In the genomic region with DNA sequence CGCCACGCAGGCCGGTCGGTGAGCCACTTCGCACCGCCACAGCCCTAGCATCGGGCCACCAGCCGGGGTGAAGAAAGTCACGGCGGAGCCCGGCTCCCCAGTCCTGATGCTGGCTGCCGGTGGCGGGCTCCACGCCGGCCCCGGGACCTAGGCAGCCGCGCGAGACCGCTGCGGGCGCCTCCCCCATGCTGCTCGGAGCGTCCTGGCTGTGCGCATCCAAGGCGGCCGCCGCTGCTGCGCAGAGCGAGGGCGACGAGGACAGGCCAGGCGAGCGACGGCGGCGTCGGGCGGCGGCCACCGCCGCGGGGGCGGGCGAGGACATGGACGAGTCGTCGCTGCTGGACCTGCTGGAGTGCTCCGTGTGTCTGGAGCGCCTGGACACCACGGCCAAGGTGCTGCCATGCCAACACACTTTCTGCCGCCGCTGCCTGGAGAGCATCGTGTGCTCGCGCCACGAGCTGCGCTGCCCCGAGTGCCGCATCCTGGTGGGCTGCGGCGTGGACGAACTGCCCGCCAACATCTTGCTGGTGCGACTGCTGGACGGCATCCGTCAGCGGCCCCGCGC, we compare ENCODE assay signal across 8 cellular contexts. TPM values are rescaled to one million over a fixed set of nuclear protein-coding genes. Genes with fewer than 3 reads are reported as not detected.
DNase-seq lines count a peak whose midpoint lies in the region; ATAC-seq and TF ChIP-seq lines count a peak whose summit lies in the region.

No MANE protein-coding gene starts in this region.

- no peaks in the 10 kb centered on the region for H3K9me3 ChIP-seq in skeletal muscle satellite cell (replicated peaks; ENCODE audit: low read length)

- in situ Hi-C loops in KBM-7 (cut with MboI; ENCODE audit: low pct_unique_long_range_greater_than_20kb, low sequenced_read_pairs): loop anchor here (25.0 kb wide), 1 partner anchor 383 kb away; no protein-coding TSS in a partner anchor

- peak overlapping the region; percentile 30 for H3K4me3 ChIP-seq in iPS-11a (ENCODE audit: low read depth, low read length)
- H3K4me3 ChIP-seq in skeletal muscle satellite cell (ENCODE audit: low read length): peak overlapping the region; percentile 86

- peaks cover 45% of the 10 kb centered on the region for H3K4me1 ChIP-seq in skeletal muscle satellite cell (ENCODE audit: control insufficient read depth, insufficient read depth, low read length)

- peak; percentile 14 for ATAC-seq in GM18505 (IDR thresholded peaks at IDR 0.05; ENCODE audit: unreplicated experiment)
- ATAC-seq in activated naive CD8-positive, alpha-beta T cell treated with anti-CD3 and anti-CD28 coated beads, Interleukin-2, amount 50 U/mL, for 24 hours: peak; percentile 47
- no peak for ATAC-seq in HG03095 (IDR thresholded peaks at IDR 0.05; ENCODE audit: unreplicated experiment)
- ATAC-seq in HG03045 (IDR thresholded peaks at IDR 0.05; ENCODE audit: unreplicated experiment): no peak

- TF ChIP-seq POLR2A in GM18505 (IDR thresholded peaks at IDR 0.05; ENCODE audit: borderline replicate concordance, extremely low read depth, insufficient read depth, insufficient read length): no peak

- no peaks in the 10 kb centered on the region for H3K36me3 ChIP-seq in skeletal muscle satellite cell (ENCODE audit: insufficient read depth, low read length)

- no peak overlapping the region for H3K27ac Mint-ChIP-seq in activated naive CD8-positive, alpha-beta T cell treated with anti-CD3 and anti-CD28 coated beads, Interleukin-2, amount 50 U/mL, for 24 hours

- H3K9ac ChIP-seq in skeletal muscle satellite cell (ENCODE audit: low read depth, low read length): peak overlapping the region; percentile 91

- no peaks in the 10 kb centered on the region for H3K9me3 Mint-ChIP-seq in activated naive CD8-positive, alpha-beta T cell treated with anti-CD3 and anti-CD28 coated beads, Interleukin-2, amount 50 U/mL, for 24 hours

- peak overlapping the region; percentile 50 for H3K4me3 Mint-ChIP-seq in activated naive CD8-positive, alpha-beta T cell treated with anti-CD3 and anti-CD28 coated beads, Interleukin-2, amount 50 U/mL, for 24 hours

- H3K4me2 ChIP-seq in skeletal muscle satellite cell (ENCODE audit: low read length): peak overlapping the region; percentile 96

- H3K27me3 Mint-ChIP-seq in activated naive CD8-positive, alpha-beta T cell treated with anti-CD3 and anti-CD28 coated beads, Interleukin-2, amount 50 U/mL, for 24 hours: peaks cover 13% of the 10 kb centered on the region

- peaks cover 42% of the 10 kb centered on the region for H3K4me1 Mint-ChIP-seq in activated naive CD8-positive, alpha-beta T cell treated with anti-CD3 and anti-CD28 coated beads, Interleukin-2, amount 50 U/mL, for 24 hours

- no peaks in the 10 kb centered on the region for H3K27me3 ChIP-seq in skeletal muscle satellite cell (ENCODE audit: control insufficient read depth, insufficient read depth, low read length)

- no peaks in the 10 kb centered on the region for H3K36me3 Mint-ChIP-seq in activated naive CD8-positive, alpha-beta T cell treated with anti-CD3 and anti-CD28 coated beads, Interleukin-2, amount 50 U/mL, for 24 hours (ENCODE audit: low read depth)

- DNase-seq in KBM-7 (peak; percentile 9), NCI-H1930 (lab: John Stamatoyannopoulos, UW) (no peak)
- peak; percentile 42 for DNase-seq in activated naive CD8-positive, alpha-beta T cell treated with anti-CD3 and anti-CD28 coated beads, Interleukin-2, amount 50 U/mL, for 24 hours

RNA-seq across cellular contexts. Expression of gene SH3RF3, which starts 0.4 kb away (rescaled TPM):
- total RNA-seq in skeletal muscle satellite cell (2012; rRNA removed): 4.6 and 6.3 TPM in 2 replicates

Comparison
In these comparisons a context has a peak if more than half of its experiments do, and no peak if none do; other contexts are left out.
1. ATAC-seq: peak in GM18505 (single experiment) and activated naive CD8-positive, alpha-beta T cell treated with anti-CD3 and anti-CD28 coated beads, Interleukin-2, amount 50 U/mL, for 24 hours (single experiment); none in HG03095 (single experiment) and HG03045 (single experiment).
2. DNase-seq: peak in KBM-7 (single experiment) and activated naive CD8-positive, alpha-beta T cell treated with anti-CD3 and anti-CD28 coated beads, Interleukin-2, amount 50 U/mL, for 24 hours (single experiment); none in NCI-H1930 (0 of 2).